ENCODE assay signal across 25 cellular contexts in the genomic region with DNA sequence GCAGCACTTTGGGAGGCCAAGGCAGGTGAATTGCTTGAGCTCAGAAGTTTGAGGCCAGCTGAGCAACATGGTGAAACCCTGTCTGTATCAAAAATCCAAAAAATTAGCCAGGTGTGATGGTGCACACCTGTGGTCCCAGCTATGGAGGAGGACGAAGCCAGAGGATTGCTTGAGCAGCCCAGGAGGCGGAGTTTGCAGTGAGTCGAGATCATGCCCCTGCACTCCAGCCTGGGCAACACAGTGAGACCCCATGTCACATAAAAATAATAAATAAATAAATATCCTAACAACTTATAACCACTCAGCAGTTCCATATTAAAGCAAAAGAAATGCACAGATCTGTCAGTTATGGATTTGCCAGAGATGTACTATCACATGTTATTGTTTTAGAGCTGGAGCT.
"Had no signal": no experiment of that assay in that cellular context is flagged by ENCODE, and none has a peak within 500 bp of the region (broad histone marks: within the 10 kb centered on the region; RNA-seq: fewer than 3 reads in every experiment).

No MANE protein-coding gene starts in this region.

- ATAC-seq: effector memory CD8-positive, alpha-beta T cell; esophagus mucosa; gastrocnemius medialis; heart right ventricle; left cardiac atrium; left lung; left ventricle myocardium superior; lower lobe of right lung; mucosa of descending colon had no signal

- H3K27ac ChIP-seq: colonic mucosa, epithelial cell of prostate, esophagus squamous epithelium, gastrocnemius medialis, heart right ventricle, left lung, lower lobe of right lung had no signal

- H3K4me1 ChIP-seq: colonic mucosa, esophagus squamous epithelium, gastrocnemius medialis, heart right ventricle, left lung, lower lobe of right lung had no signal

- H3K4me3 ChIP-seq: colonic mucosa, esophagus squamous epithelium, gastrocnemius medialis, heart right ventricle, left lung, lower lobe of right lung, mucosa of descending colon had no signal

- H3K27me3 ChIP-seq: colonic mucosa, esophagus squamous epithelium, gastrocnemius medialis, heart right ventricle, left lung had no signal

- H3K9me3 ChIP-seq: colonic mucosa, esophagus squamous epithelium, gastrocnemius medialis, heart right ventricle, left lung, lower lobe of right lung, mucosa of descending colon had no signal

- H3K36me3 ChIP-seq: colonic mucosa had no signal

- FAIRE-seq: endometrium, islet of Langerhans, keratinocyte had no signal

- DNase-seq: colonic mucosa; cortex of kidney; effector CD8-positive, alpha-beta T cell; effector memory CD8-positive, alpha-beta T cell; endodermal cell; erythroblast; esophagus squamous epithelium; foreskin fibroblast; foreskin melanocyte; gastrocnemius medialis; glutamatergic neuron; head of caudate nucleus; heart right ventricle; hippocampal formation; left cardiac atrium; left lung; left ventricle myocardium superior; lower lobe of right lung; mesenchymal stem cell; mucosa of descending colon had no signal
